15 cellular contexts compared by ENCODE assay signal in the genomic region with DNA sequence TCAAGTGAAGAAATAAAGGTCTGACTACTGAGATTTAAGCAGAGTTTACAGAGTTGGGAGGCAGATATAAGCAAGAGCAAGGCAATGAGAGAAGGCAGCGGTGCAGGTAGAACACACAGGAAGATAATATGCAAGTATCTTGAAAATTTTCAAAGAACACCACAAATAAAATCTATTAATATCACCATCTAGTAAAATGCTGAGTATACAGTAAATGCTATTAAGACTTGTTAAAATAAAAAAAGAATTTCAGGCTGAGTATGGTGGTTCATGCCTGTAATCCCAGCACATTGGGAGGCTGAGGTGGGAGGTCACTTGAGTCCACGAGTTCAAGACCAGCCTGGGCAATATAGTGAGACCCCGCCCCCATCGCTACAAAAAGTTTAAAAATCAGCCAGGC. TPM values are rescaled to one million over a fixed set of nuclear protein-coding genes. Genes with fewer than 3 reads are reported as not detected.
DNase-seq lines count a peak whose midpoint lies in the region; ATAC-seq, FAIRE-seq and TF ChIP-seq lines count a peak whose summit lies in the region.
"Had no signal": no experiment of that assay in that cellular context is flagged by ENCODE, and none has a peak within 500 bp of the region (broad histone marks: within the 10 kb centered on the region; RNA-seq: fewer than 3 reads in every experiment).

No MANE protein-coding gene starts in this region.

- no peak overlapping the region for H2AK9ac ChIP-seq in IMR-90 (replicated peaks; ENCODE audit: low read depth, low read length, poor library complexity)

- H2BK15ac ChIP-seq in IMR-90 (ENCODE audit: low read depth, low read length) = peak overlapping the region; percentile 17; the same call in 2 of the 3 replicates

- POLR2A ChIA-PET in A549 (lab: Yijun Ruan, JAX) = no interaction called here
- POLR2A ChIA-PET in IMR-90 (lab: Charles Lee; ENCODE audit: unreplicated experiment) = no interaction called here
- POLR2A ChIA-PET in OCI-LY7 (lab: Charles Lee) = interaction anchor here (0.7 to 1.3 kb wide), 3 partner anchors 9 to 70 kb away, joined by 3 to 4 read pairs (median 3); no protein-coding TSS in a partner anchor

- H3K4me3 ChIP-seq in A549 (no peak overlapping the region), IMR-90 (ENCODE audit: insufficient read depth, low read depth, low read length) (no peak overlapping the region), trophoblast cell (ENCODE audit: low read depth, low read length) (no peak overlapping the region), tibial artery (no peak overlapping the region), OCI-LY7 (ENCODE audit: low read depth, low read length, poor library complexity, severe bottlenecking) (no peak overlapping the region), SJCRH30 (no peak overlapping the region)

- H3K9me3 ChIP-seq in A549 (no peaks in the 10 kb centered on the region), IMR-90 (ENCODE audit: control insufficient read depth, insufficient read depth, low read length) (no peaks in the 10 kb centered on the region), trophoblast cell (ENCODE audit: insufficient read depth, low read depth, low read length) (no peaks in the 10 kb centered on the region), tibial artery (no peaks in the 10 kb centered on the region), OCI-LY7 (ENCODE audit: low read length) (no peaks in the 10 kb centered on the region; the same call in 1 of the 2 replicates), SJCRH30 (replicated peaks) (0 out of 2 replicates have a peak, but pooled peaks cover 3% of the 10 kb centered on the region)

- H3K79me2 ChIP-seq in trophoblast cell (ENCODE audit: control insufficient read depth, insufficient read depth, low read length, poor library complexity) (peaks cover 8% of the 10 kb centered on the region), OCI-LY7 (ENCODE audit: insufficient read depth, low read depth, low read length) (peaks cover 62% of the 10 kb centered on the region; the same call in 1 of the 2 replicates)

- BruUV-seq in IMR-90 (replicated peaks; lab: Mats Ljungman, UMichigan) (no TSS peak), OCI-LY7 (replicated peaks; lab: Mats Ljungman, UMichigan) (no TSS peak)

- H3K14ac ChIP-seq in IMR-90 (replicated peaks; ENCODE audit: low read depth, low read length) (peak overlapping the region; percentile 95), trophoblast cell (ENCODE audit: low read length) (no peak overlapping the region)

- WGBS in A549 (ENCODE audit: missing lambda C conversion rate) = 82% methylated on average over 4 of the region's 4 CpGs
- no CpG with 5 or more reads among the region's 4 CpGs for WGBS in IMR-90 (ENCODE audit: extremely low coverage in 2 of 2, insufficient read length in 1 of 2), 2 experiments
- WGBS in trophoblast cell (ENCODE audit: extremely low coverage, insufficient coverage, insufficient read length) = no CpG with 5 or more reads among the region's 4 CpGs

- peak overlapping the region; percentile 95 for H2BK5ac ChIP-seq in IMR-90 (ENCODE audit: low read depth, low read length, poor library complexity, severe bottlenecking)
- no peak overlapping the region for H2BK5ac ChIP-seq in trophoblast cell (ENCODE audit: low read depth, low read length, poor library complexity)

- H3K4me1 ChIP-seq in A549 = no peaks in the 10 kb centered on the region
- H3K4me1 ChIP-seq in IMR-90 (ENCODE audit: control insufficient read depth, insufficient read depth, low read length) = peaks cover 13% of the 10 kb centered on the region; the same call in 1 of the 2 replicates
- H3K4me1 ChIP-seq in trophoblast cell (ENCODE audit: control insufficient read depth in 1 of 2, insufficient read depth in 2 of 2, low read length in 2 of 2) = peaks cover 9 to 11% of the 10 kb centered on the region in 2 experiments
- H3K4me1 ChIP-seq in tibial artery = peaks cover 0 to 100% (median 48%) of the 10 kb centered on the region in 4 donors
- H3K4me1 ChIP-seq in OCI-LY7 (ENCODE audit: insufficient read depth, low read length, poor library complexity, severe bottlenecking) = peaks cover 47% of the 10 kb centered on the region
- no peaks in the 10 kb centered on the region; the same call in 1 of the 2 replicates for H3K4me1 ChIP-seq in SJCRH30

- TF ChIP-seq RAD21 in A549 (conservative IDR thresholded peaks at IDR 0.05 in 1 of 2, IDR thresholded peaks at IDR 0.05 in 1 of 2) (no peak), IMR-90 (IDR thresholded peaks at IDR 0.05; ENCODE audit: low read length) (no peak)

- H2BK20ac ChIP-seq in IMR-90 (ENCODE audit: low read depth, low read length) = peak overlapping the region; percentile 64; the same call in 1 of the 2 replicates

- H4K8ac ChIP-seq in IMR-90 (ENCODE audit: low read depth in 2 of 2, low read length in 2 of 2) (peak overlapping the region in 1 of 2 experiments; percentile 63; a peak in 1 of 4 replicates), trophoblast cell (ENCODE audit: low read depth, low read length) (no peak overlapping the region)

- H3K27ac ChIP-seq in A549 (no peak overlapping the region), IMR-90 (ENCODE audit: insufficient read depth, low read length) (peak overlapping the region; percentile 21; the same call in 1 of the 2 replicates), trophoblast cell (ENCODE audit: low read depth, low read length) (no peak overlapping the region), tibial artery (peak overlapping the region; percentile 82 to 87), OCI-LY7 (ENCODE audit: low read depth, low read length, poor library complexity, severe bottlenecking) (no peak overlapping the region), SJCRH30 (no peak overlapping the region)
- H3K27ac ChIP-seq: C4-2B had no signal

- ATAC-seq in A549 = no peak
- no peak for ATAC-seq in IMR-90 (ENCODE audit: low read depth)

- H3K27me3 ChIP-seq in IMR-90 (ENCODE audit: control insufficient read depth, insufficient read depth, low read length) (no peaks in the 10 kb centered on the region), trophoblast cell (ENCODE audit: insufficient read depth, low read length) (no peaks in the 10 kb centered on the region), tibial artery (no peaks in the 10 kb centered on the region), SJCRH30 (no peaks in the 10 kb centered on the region)

- H3K4me2 ChIP-seq in A549 = no peak overlapping the region
- no peak overlapping the region for H3K4me2 ChIP-seq in IMR-90 (ENCODE audit: low read depth, low read length)
- H3K4me2 ChIP-seq in trophoblast cell (ENCODE audit: low read length) = no peak overlapping the region
- H3K4me2 ChIP-seq in OCI-LY7 (ENCODE audit: low read length) = no peak overlapping the region

- peak overlapping the region; percentile 62; the same call in 1 of the 2 replicates for H3K18ac ChIP-seq in IMR-90 (ENCODE audit: low read depth, low read length)
- no peak overlapping the region for H3K18ac ChIP-seq in trophoblast cell (ENCODE audit: low read length)

- no peak for FAIRE-seq in A549 (lab: Jason Lieb, UNC)
- FAIRE-seq: G401.6, GM12892 had no signal

- H3K79me1 ChIP-seq in IMR-90 (ENCODE audit: low read depth in 1 of 2, low read length in 2 of 2) (peaks cover 29 to 74% of the 10 kb centered on the region in 2 experiments), trophoblast cell (ENCODE audit: low read length) (peaks cover 5% of the 10 kb centered on the region)

- TF ChIP-seq EP300 in A549 (IDR thresholded peaks at IDR 0.05) = no peak

- no peak overlapping the region for H3K56ac ChIP-seq in IMR-90 (ENCODE audit: extremely low read depth, insufficient read depth, low read length)

- H2AFZ ChIP-seq in IMR-90 (replicated peaks; ENCODE audit: low read length, poor library complexity) (no peak overlapping the region), trophoblast cell (ENCODE audit: insufficient read depth, low read length, poor library complexity) (no peak overlapping the region), OCI-LY7 (ENCODE audit: low read length) (no peak overlapping the region)

- peak overlapping the region; percentile 94; the same call in 1 of the 2 replicates for H2AK5ac ChIP-seq in IMR-90 (ENCODE audit: low read depth, low read length)
- H2AK5ac ChIP-seq in trophoblast cell (ENCODE audit: low read length) = no peak overlapping the region

- peak overlapping the region; percentile 81 for H3K4ac ChIP-seq in IMR-90 (ENCODE audit: low read depth, low read length)
- peak overlapping the region; percentile 75 for H3K4ac ChIP-seq in trophoblast cell (ENCODE audit: low read depth, low read length)

- H3K9ac ChIP-seq in IMR-90 (ENCODE audit: low read depth, low read length) = no peak overlapping the region
- no peak overlapping the region for H3K9ac ChIP-seq in trophoblast cell (ENCODE audit: low read length)

- H3K36me3 ChIP-seq in IMR-90 (ENCODE audit: control insufficient read depth, insufficient read depth, low read length) (no peaks in the 10 kb centered on the region), trophoblast cell (ENCODE audit: control insufficient read depth in 1 of 2, insufficient read depth in 2 of 2, low read length in 2 of 2) (peaks cover 0 to 3% of the 10 kb centered on the region in 2 experiments), tibial artery (no peaks in the 10 kb centered on the region), OCI-LY7 (ENCODE audit: insufficient read depth, low read length) (peaks cover 7% of the 10 kb centered on the region), SJCRH30 (no peaks in the 10 kb centered on the region)

- intact Hi-C loops in IMR-90 (cut with micrococcal nuclease) (no loop called here), tibial artery (cut with DNase I; ENCODE audit: low total_unique reads) (no loop called here), OCI-LY7 (cut with micrococcal nuclease; ENCODE audit: unreplicated experiment) (no loop called here)

- peak overlapping the region; percentile 20 for H2BK12ac ChIP-seq in trophoblast cell (ENCODE audit: low read length)

- dilution Hi-C loops in IMR-90 (cut with HindIII; ENCODE audit: low sequenced_read_pairs, unreplicated experiment) = no loop called here

- TF ChIP-seq CTCF in A549 (IDR thresholded peaks at IDR 0.05) (no peak), IMR-90 (conservative IDR thresholded peaks at IDR 0.05; ENCODE audit: low read depth, low read length) (no peak), tibial artery (IDR thresholded peaks at IDR 0.05) (no peak), OCI-LY7 (conservative IDR thresholded peaks at IDR 0.05; ENCODE audit: low read length) (no peak)

- H3K23ac ChIP-seq in IMR-90 (ENCODE audit: low read depth, low read length) (peak overlapping the region; percentile 86; the same call in 1 of the 2 replicates), trophoblast cell (ENCODE audit: low read length) (no peak overlapping the region)

- no peak for DNase-seq in A549 (ENCODE audit: low read depth in 1 of 2, low spot score in 1 of 2)
- DNase-seq in IMR-90 = no peak
- DNase-seq in trophoblast cell = no peak
- DNase-seq in tibial artery = no peak
- DNase-seq in C1 segment of cervical spinal cord (lab: John Stamatoyannopoulos, UW) = no peak
- DNase-seq in OCI-LY7 (ENCODE audit: low spot score) = no peak
- DNase-seq in SJCRH30 = no peak
- DNase-seq: 8988T; CD4-positive, alpha-beta memory T cell; DMS79; GOT3; H9 had no signal

- H4K91ac ChIP-seq in IMR-90 (ENCODE audit: insufficient read depth, low read depth, low read length) (0 out of 2 replicates have a peak overlapping the region, but pooled peaks have one; percentile 30), trophoblast cell (ENCODE audit: low read depth, low read length) (no peak overlapping the region)

- H4K20me1 ChIP-seq in IMR-90 (ENCODE audit: insufficient read depth, low read length) (no peaks in the 10 kb centered on the region), OCI-LY7 (ENCODE audit: insufficient read depth, low read length) (no peaks in the 10 kb centered on the region)

- H2BK120ac ChIP-seq in IMR-90 (ENCODE audit: low read depth, low read length) (peak overlapping the region; percentile 68; the same call in 1 of the 2 replicates), trophoblast cell (ENCODE audit: insufficient read depth, low read length, poor library complexity) (no peak overlapping the region)

- peaks cover 17% of the 10 kb centered on the region for H3K9me1 ChIP-seq in IMR-90 (ENCODE audit: insufficient read depth, low read length)

- no peak overlapping the region for H4K5ac ChIP-seq in IMR-90 (ENCODE audit: low read depth, low read length)

- H3K9me2 ChIP-seq in OCI-LY7 (ENCODE audit: insufficient read depth, low read length) = no peaks in the 10 kb centered on the region

- TF ChIP-seq POLR2A in A549 (IDR thresholded peaks at IDR 0.05; ENCODE audit: low read length) = no peak
- no peak for TF ChIP-seq POLR2A in IMR-90 (IDR thresholded peaks at IDR 0.05; ENCODE audit: low read depth, low read length)

- in situ Hi-C loops in IMR-90 (cut with MboI; ENCODE audit: low sequenced_read_pairs) = no loop called here

- CTCF ChIA-PET in A549 (lab: Yijun Ruan, JAX) = interaction anchor here (1.7 kb wide), 1 partner anchor 22 kb away, joined by 5 read pairs; no protein-coding TSS in a partner anchor
- CTCF ChIA-PET in IMR-90 (lab: Yijun Ruan, JAX) = interaction anchor here (0.9 kb wide), 1 partner anchor 20 kb away, joined by 3 read pairs; no protein-coding TSS in a partner anchor
- CTCF ChIA-PET in OCI-LY7 (lab: Charles Lee; ENCODE audit: unreplicated experiment) = no interaction called here

- H4K12ac ChIP-seq in trophoblast cell (ENCODE audit: low read depth, low read length) = no peak overlapping the region

RNA-seq across cellular contexts. Expression of a gene that starts 20.0 kb away (rescaled TPM):
- polyA plus RNA-seq in A549 (2011; rRNA removed) = 13.8 and 14.7 TPM in 2 replicates
- polyA plus RNA-seq in A549 (2012; cell fraction: cytosol; rRNA removed) = 1.5 and 2.0 TPM in 2 replicates
- 2.3 and 3.7 TPM in 2 replicates for polyA plus RNA-seq in A549 (2012; cell fraction: nucleus; rRNA removed)
- polyA plus RNA-seq in A549 (2017; fragmentation: RNase III; extraction: RNeasy Plus Mini Kit Qiagen cat#74134 plus additional on column Dnase treatment) = 5.0 to 6.7 TPM (median 6.0 TPM) in 3 replicates
- 50.6 and 53.3 TPM in 2 replicates for polyA minus RNA-seq in A549 (2011; rRNA and poly(A)+ RNA removed)
- 16.7 and 18.9 TPM in 2 replicates for total RNA-seq in IMR-90 (2012; rRNA removed)
- polyA plus RNA-seq in IMR-90 (2012; rRNA removed) = 13.7 and 15.8 TPM in 2 replicates
- 6.4 and 8.4 TPM in 2 replicates for polyA plus RNA-seq in IMR-90 (2012; cell fraction: cytosol; rRNA removed)
- polyA plus RNA-seq in IMR-90 (2012; cell fraction: nucleus; rRNA removed; ENCODE audit: low replicate concordance) = 4.3 and 13.9 TPM in 2 replicates
- polyA plus RNA-seq in trophoblast cell (2013) = 93.6 and 96.6 TPM in 2 replicates
- total RNA-seq in OCI-LY7 (2014; rRNA removed; shearing (Covaris generic)) = 16.2 and 21.8 TPM in 2 replicates
- 40.8 and 45.5 TPM in 2 replicates for total RNA-seq in OCI-LY7 (2022)
- 36.9 and 41.1 TPM in 2 replicates for total RNA-seq in SJCRH30 (2014; rRNA removed; shearing (Covaris generic))
- polyA plus RNA-seq: CD4-positive, alpha-beta memory T cell had no signal

RNA-seq across cellular contexts. Expression of a gene that starts 48.5 kb away (rescaled TPM):
- polyA plus RNA-seq in A549 (2011; rRNA removed) (140 and 147 TPM in 2 replicates), A549 (2017; fragmentation: RNase III; extraction: RNeasy Plus Mini Kit Qiagen cat#74134 plus additional on column Dnase treatment) (92.7 to 99.6 TPM (median 93.7 TPM) in 3 replicates), IMR-90 (2012; rRNA removed) (107 TPM in 2 replicates)
- polyA plus RNA-seq in A549 (2012; cell fraction: cytosol; rRNA removed) = 103 and 116 TPM in 2 replicates
- 43.3 and 48.8 TPM in 2 replicates for polyA plus RNA-seq in A549 (2012; cell fraction: nucleus; rRNA removed)
- 39.2 and 44.6 TPM in 2 replicates for polyA minus RNA-seq in A549 (2011; rRNA and poly(A)+ RNA removed)
- total RNA-seq in IMR-90 (2012; rRNA removed) (75.5 and 83.9 TPM in 2 replicates), OCI-LY7 (2022) (141 and 152 TPM in 2 replicates)
- polyA plus RNA-seq in IMR-90 (2012; cell fraction: cytosol; rRNA removed) = 39.5 and 60.3 TPM in 2 replicates
- polyA plus RNA-seq in IMR-90 (2012; cell fraction: nucleus; rRNA removed; ENCODE audit: low replicate concordance) = 11.0 and 46.7 TPM in 2 replicates
- polyA plus RNA-seq in trophoblast cell (2013) = 72.9 and 74.4 TPM in 2 replicates
- 46.3 and 53.3 TPM in 2 replicates for total RNA-seq in OCI-LY7 (2014; rRNA removed; shearing (Covaris generic))
- 81.9 and 82.3 TPM in 2 replicates for total RNA-seq in SJCRH30 (2014; rRNA removed; shearing (Covaris generic))

Comparison
In these comparisons a context has a peak if more than half of its experiments do, and no peak if none do; other contexts are left out.
1. H3K27ac ChIP-seq: peak in IMR-90 (single experiment) and tibial artery (2 of 2); none in A549 (0 of 2), trophoblast cell (single experiment), OCI-LY7 (single experiment) and SJCRH30 (single experiment).